ENCODE assay signal across 16 cellular contexts in the genomic region with DNA sequence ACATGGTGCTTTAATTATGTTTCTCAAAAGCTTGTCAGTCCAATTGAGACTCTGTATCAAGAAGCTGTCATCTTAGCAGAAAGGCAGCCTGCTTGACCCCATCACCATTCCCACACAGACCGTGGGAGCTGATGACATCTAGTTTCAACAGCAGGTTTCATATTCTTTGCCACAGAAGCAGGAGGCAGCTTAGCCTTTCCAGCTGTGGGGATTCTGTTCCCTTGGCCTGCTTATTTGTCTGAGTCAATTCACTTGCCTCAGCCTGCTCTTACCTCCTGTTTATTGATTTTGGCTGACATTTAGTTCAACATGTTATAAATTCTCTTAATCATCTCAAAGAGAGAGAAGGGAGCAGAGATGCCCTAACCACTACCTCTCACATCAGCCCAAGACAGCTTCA.
"Had no signal": no experiment of that assay in that cellular context is flagged by ENCODE, and none has a peak within 500 bp of the region (broad histone marks: within the 10 kb centered on the region; RNA-seq: fewer than 3 reads in every experiment).

No MANE protein-coding gene starts in this region.

- H3K4me1 ChIP-seq: esophagus squamous epithelium, testis, upper lobe of right lung had no signal

- H3K4me1 Mint-ChIP-seq: activated CD4-positive, alpha-beta T cell treated with anti-CD3 and anti-CD28 coated beads, Interleukin-2, amount 10 ng/mL, durations not matched to agents 24 days and 14 days; activated T-helper 17 cell treated with anti-CD3 and anti-CD28 coated beads, Interleukin-2, amount 50 U/mL, for 72 hours; nephron progenitor cell; stimulated activated naive CD8-positive, alpha-beta T cell treated with anti-CD3 and anti-CD28 coated beads, Interleukin-15, amount 100 ng/mL, for 72 hours; T-helper 17 cell had no signal

- H3K36me3 Mint-ChIP-seq: WTC11 had no signal

- H3K4me3 Mint-ChIP-seq: activated CD4-positive, alpha-beta T cell treated with anti-CD3 and anti-CD28 coated beads, Interleukin-2, amount 10 ng/mL, durations not matched to agents 24 days and 14 days; activated T-helper 17 cell treated with anti-CD3 and anti-CD28 coated beads, Interleukin-2, amount 50 U/mL, for 72 hours; nephron progenitor cell; stimulated activated naive CD8-positive, alpha-beta T cell treated with anti-CD3 and anti-CD28 coated beads, Interleukin-15, amount 100 ng/mL, for 72 hours; T-helper 17 cell; WTC11 had no signal

- DNase-seq: activated CD4-positive, alpha-beta T cell treated with anti-CD3 and anti-CD28 coated beads, Interleukin-2, amount 10 ng/mL, durations not matched to agents 24 days and 14 days; activated naive CD4-positive, alpha-beta T cell treated with anti-CD3 and anti-CD28 coated beads, Interleukin-2, amount 50 U/mL, for 16 hours; activated T-cell treated with anti-CD3 and anti-CD28 coated beads for 4 hours; brain microvascular endothelial cell; dorsolateral prefrontal cortex; esophagus squamous epithelium; heart left ventricle; nephron progenitor cell; stimulated activated CD4-positive, alpha-beta T cell treated with anti-CD3 and anti-CD28 coated beads, Interleukin-15, amount 100 ng/mL, for 24 hours; stimulated activated CD4-positive, alpha-beta T cell treated with anti-CD3 and anti-CD28 coated beads, Interleukin-4, amount 100 ng/mL, for 24 hours; stimulated activated naive CD8-positive, alpha-beta T cell treated with anti-CD3 and anti-CD28 coated beads, Interleukin-15, amount 100 ng/mL, for 72 hours; T-helper 17 cell; testis; upper lobe of right lung had no signal

- H3K27me3 Mint-ChIP-seq: activated CD4-positive, alpha-beta T cell treated with anti-CD3 and anti-CD28 coated beads, Interleukin-2, amount 10 ng/mL, durations not matched to agents 24 days and 14 days; activated T-helper 17 cell treated with anti-CD3 and anti-CD28 coated beads, Interleukin-2, amount 50 U/mL, for 72 hours; stimulated activated naive CD8-positive, alpha-beta T cell treated with anti-CD3 and anti-CD28 coated beads, Interleukin-15, amount 100 ng/mL, for 72 hours; T-helper 17 cell had no signal

- H3K9me3 ChIP-seq: esophagus squamous epithelium, testis, upper lobe of right lung had no signal

- H3K27me3 ChIP-seq: brain microvascular endothelial cell, dorsolateral prefrontal cortex, esophagus squamous epithelium, heart left ventricle, testis, upper lobe of right lung had no signal

- H3K27ac ChIP-seq: brain microvascular endothelial cell, dorsolateral prefrontal cortex, esophagus squamous epithelium, heart left ventricle, testis, upper lobe of right lung had no signal

- H3K4me3 ChIP-seq: dorsolateral prefrontal cortex, esophagus squamous epithelium, heart left ventricle, testis, upper lobe of right lung had no signal

- H3K9me3 Mint-ChIP-seq: activated CD4-positive, alpha-beta T cell treated with anti-CD3 and anti-CD28 coated beads, Interleukin-2, amount 10 ng/mL, durations not matched to agents 24 days and 14 days; activated T-helper 17 cell treated with anti-CD3 and anti-CD28 coated beads, Interleukin-2, amount 50 U/mL, for 72 hours; nephron progenitor cell; stimulated activated naive CD8-positive, alpha-beta T cell treated with anti-CD3 and anti-CD28 coated beads, Interleukin-15, amount 100 ng/mL, for 72 hours had no signal

- H3K27ac Mint-ChIP-seq: activated CD4-positive, alpha-beta T cell treated with anti-CD3 and anti-CD28 coated beads, Interleukin-2, amount 10 ng/mL, durations not matched to agents 24 days and 14 days; activated T-helper 17 cell treated with anti-CD3 and anti-CD28 coated beads, Interleukin-2, amount 50 U/mL, for 72 hours; nephron progenitor cell; stimulated activated naive CD8-positive, alpha-beta T cell treated with anti-CD3 and anti-CD28 coated beads, Interleukin-15, amount 100 ng/mL, for 72 hours; T-helper 17 cell; WTC11 had no signal

- H3K36me3 ChIP-seq: brain microvascular endothelial cell, esophagus squamous epithelium, heart left ventricle, upper lobe of right lung had no signal
